In the genomic region with DNA sequence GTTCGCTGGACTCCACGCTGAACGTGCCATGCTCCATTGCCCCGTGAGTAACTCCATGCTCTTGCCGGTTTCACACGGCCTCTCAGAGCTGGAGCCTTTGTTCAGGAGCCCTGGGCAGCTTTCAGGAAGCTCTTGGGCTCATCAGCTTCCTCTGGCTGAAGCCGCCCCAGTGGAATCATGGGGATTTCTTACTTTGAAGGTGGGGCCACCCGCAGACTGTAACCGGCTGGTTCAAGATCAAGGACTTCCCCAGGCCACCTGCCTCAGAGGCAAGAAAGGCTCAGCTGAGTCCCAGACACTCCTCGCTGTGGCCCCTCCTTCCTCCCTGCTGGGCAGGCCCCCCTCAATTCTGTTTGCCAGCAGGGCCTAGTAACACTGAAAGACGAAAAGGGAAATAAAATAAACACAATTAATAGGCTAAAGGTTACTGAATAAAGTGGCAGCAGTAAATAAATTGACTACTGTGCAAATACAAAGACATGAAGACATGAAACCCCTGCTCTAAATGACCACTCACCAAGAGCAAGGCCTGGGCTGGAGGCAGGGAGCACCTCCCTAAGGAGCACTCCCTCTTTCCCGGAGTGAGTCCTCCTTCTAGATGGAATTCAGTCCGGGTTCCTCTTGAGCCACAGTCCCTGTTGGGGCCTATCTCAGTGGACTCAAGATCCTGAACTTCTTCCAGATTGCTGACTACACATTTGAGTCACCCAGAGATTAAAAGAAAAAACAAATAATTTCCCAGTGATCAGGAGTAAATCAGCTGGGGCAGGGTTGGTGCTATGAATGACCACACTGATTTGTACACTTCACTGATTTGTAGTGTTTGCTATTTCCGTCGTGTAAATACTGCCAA, we compare ENCODE assay signal across 8 cellular contexts. TPM values are rescaled to one million over a fixed set of nuclear protein-coding genes. Genes with fewer than 3 reads are reported as not detected.
DNase-seq lines count a peak whose midpoint lies in the region; ATAC-seq and TF ChIP-seq lines count a peak whose summit lies in the region.

No MANE protein-coding gene starts in this region.

- no peaks in the 10 kb centered on the region for H3K9me3 ChIP-seq in mucosa of descending colon
- H3K9me3 ChIP-seq in BE2C: no peaks in the 10 kb centered on the region

- DNase-seq in AG20443 (ENCODE audit: low spot score) (peak; percentile 71), NCI-H2196 treated with DMSO at 0.1 percent for 48 hours (lab: John Stamatoyannopoulos, UW; ENCODE audit: unreplicated experiment) (peak; percentile 78), brain microvascular endothelial cell (peak; percentile 57), mucosa of descending colon (peak; percentile 71 to 79 (median 71)), BE2C (no peak)
- no peak for DNase-seq in central memory CD4-positive, alpha-beta T cell

- in situ Hi-C loops in brain microvascular endothelial cell (cut with HindIII; ENCODE audit: low pct_ligation_motif_present, low sequenced_read_pairs): no loop called here

- H3K27me3 ChIP-seq in brain microvascular endothelial cell (replicated peaks) (no peaks in the 10 kb centered on the region), BE2C (no peaks in the 10 kb centered on the region)

- ATAC-seq in GM18508 (IDR thresholded peaks at IDR 0.05; ENCODE audit: insufficient read depth, unreplicated experiment) (peak; percentile 68), HG02885 (IDR thresholded peaks at IDR 0.05; ENCODE audit: poor library complexity, unreplicated experiment) (peak; percentile 83), mucosa of descending colon (peak; percentile 92)

- TF ChIP-seq CTCF in brain microvascular endothelial cell (IDR thresholded peaks at IDR 0.05; ENCODE audit: low read depth, low read length, missing control alignments) (no peak), mucosa of descending colon (IDR thresholded peaks at IDR 0.05) (no peak), BE2C (IDR thresholded peaks at IDR 0.05; ENCODE audit: low read depth, low read length) (no peak)

- H3K27ac ChIP-seq in brain microvascular endothelial cell: no peak overlapping the region

- H3K4me1 ChIP-seq in mucosa of descending colon (ENCODE audit: low read depth): peaks cover 10% of the 10 kb centered on the region
- H3K4me1 ChIP-seq in BE2C: peaks cover 3% of the 10 kb centered on the region

- no peaks in the 10 kb centered on the region for H3K36me3 ChIP-seq in brain microvascular endothelial cell (replicated peaks)
- no peaks in the 10 kb centered on the region for H3K36me3 ChIP-seq in mucosa of descending colon (ENCODE audit: low read depth)
- no peaks in the 10 kb centered on the region for H3K36me3 ChIP-seq in BE2C

- H3K4me3 ChIP-seq in brain microvascular endothelial cell (ENCODE audit: low read depth, low read length) (no peak overlapping the region), mucosa of descending colon (no peak overlapping the region), BE2C (ENCODE audit: low read depth, low read length) (no peak overlapping the region)

- intact Hi-C loops in mucosa of descending colon (cut with DNase I, micrococcal nuclease): no loop called here

RNA-seq across cellular contexts. Expression of gene ZDHHC19, which starts 51.0 kb away (rescaled TPM):
- total RNA-seq in mucosa of descending colon: not detected
- polyA plus RNA-seq in BE2C (2012; ENCODE audit: insufficient read depth, insufficient read length, low read depth): not detected

RNA-seq across cellular contexts. Expression of gene SLC51A, which starts 56.2 kb away (rescaled TPM):
- 100 to 1,000 TPM in 1 of 3 donors, 10 to 100 TPM in 2; 16.4 to 135 (median 22.9) TPM for total RNA-seq in mucosa of descending colon
- 4.5 TPM for polyA plus RNA-seq in BE2C (2012; ENCODE audit: insufficient read depth, insufficient read length, low read depth)

Comparison
In these comparisons a context has a peak if more than half of its experiments do, and no peak if none do; other contexts are left out.
1. DNase-seq: peak in AG20443 (single experiment), NCI-H2196 treated with DMSO at 0.1 percent for 48 hours (single experiment), brain microvascular endothelial cell (single experiment) and mucosa of descending colon (3 of 3); none in central memory CD4-positive, alpha-beta T cell (single experiment) and BE2C (single experiment).
2. Peak in every context shown above with its lines, with median percentiles within 50 percentile points of each other: ATAC-seq.